Comparison of ENCODE assay signal across 8 cellular contexts in the genomic region with DNA sequence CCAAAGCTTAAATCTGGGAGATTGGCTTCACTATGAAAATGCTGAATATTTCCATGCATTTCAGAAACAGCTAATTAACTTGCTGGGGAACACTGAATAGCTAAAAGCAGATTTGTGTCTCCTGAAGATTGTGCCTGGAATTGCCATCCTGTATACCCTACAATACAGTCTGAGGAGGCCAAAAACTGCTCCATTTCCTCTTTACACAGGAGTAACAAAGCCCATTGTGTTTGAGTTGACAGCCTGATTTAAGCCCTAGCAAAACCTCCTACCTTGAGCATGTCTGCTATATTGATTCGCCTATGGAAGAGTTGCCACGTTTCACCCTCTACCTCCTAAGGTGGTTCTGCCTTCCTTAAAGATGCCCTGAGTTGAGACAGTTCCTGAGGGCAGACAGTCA. TPM values are rescaled to one million over a fixed set of nuclear protein-coding genes. Genes with fewer than 3 reads are reported as not detected.
A peak's percentile ranks its signal among the peaks of the same experiment; 100 is the strongest.
DNase-seq lines count a peak whose midpoint lies in the region; TF ChIP-seq lines count a peak whose summit lies in the region.

No MANE protein-coding gene starts in this region.

- no peaks in the 10 kb centered on the region for H3K9me3 Mint-ChIP-seq in activated naive CD4-positive, alpha-beta T cell treated with anti-CD3 and anti-CD28 coated beads, Interleukin-2, amount 50 U/mL, for 24 hours
- peaks cover 0 to 2% (median 0%) of the 10 kb centered on the region in 6 donors for H3K9me3 Mint-ChIP-seq in immature natural killer cell

- TF ChIP-seq EP300 in transverse colon (IDR thresholded peaks at IDR 0.05; ENCODE audit: low read depth): no peak

- peaks cover 44% of the 10 kb centered on the region for H3K27me3 Mint-ChIP-seq in activated naive CD4-positive, alpha-beta T cell treated with anti-CD3 and anti-CD28 coated beads, Interleukin-2, amount 50 U/mL, for 24 hours
- peaks cover 4 to 14% (median 7%) of the 10 kb centered on the region in 3 donors for H3K27me3 Mint-ChIP-seq in immature natural killer cell (ENCODE audit: low read depth in 3 of 3)

- no peak overlapping the region for H3K27ac Mint-ChIP-seq in activated naive CD4-positive, alpha-beta T cell treated with anti-CD3 and anti-CD28 coated beads, Interleukin-2, amount 50 U/mL, for 24 hours
- H3K27ac Mint-ChIP-seq in immature natural killer cell: peak overlapping the region; percentile 97 to 100 (median 98)

- TF ChIP-seq POLR2A in transverse colon (IDR thresholded peaks at IDR 0.05): no peak

- no peaks in the 10 kb centered on the region for H3K36me3 Mint-ChIP-seq in activated naive CD4-positive, alpha-beta T cell treated with anti-CD3 and anti-CD28 coated beads, Interleukin-2, amount 50 U/mL, for 24 hours
- no peaks in the 10 kb centered on the region for H3K36me3 Mint-ChIP-seq in immature natural killer cell

- intact Hi-C loops in transverse colon (cut with DNase I; ENCODE audit: low total_unique reads): no loop called here

- no peak for DNase-seq in activated naive CD4-positive, alpha-beta T cell treated with anti-CD3 and anti-CD28 coated beads, Interleukin-2, amount 50 U/mL, for 16 hours
- DNase-seq in SJSA1 (ENCODE audit: low read depth in 1 of 2, low spot score in 2 of 2) (no peak), immature natural killer cell (no peak), transverse colon (no peak), germinal center (ENCODE audit: low spot score) (no peak), activated gamma-delta T cell treated with Interleukin-2 at 50 U/mL for 16 hours (no peak), kidney glomerular epithelial cell (lab: John Stamatoyannopoulos, UW) (no peak)

- peaks cover 31% of the 10 kb centered on the region for H3K4me1 Mint-ChIP-seq in activated naive CD4-positive, alpha-beta T cell treated with anti-CD3 and anti-CD28 coated beads, Interleukin-2, amount 50 U/mL, for 24 hours
- H3K4me1 Mint-ChIP-seq in immature natural killer cell: peaks cover 22 to 34% of the 10 kb centered on the region in 2 donors

- peaks cover 26% of the 10 kb centered on the region for H3K4me1 ChIP-seq in SJSA1 (replicated peaks)
- peaks cover 6 to 42% (median 21%) of the 10 kb centered on the region in 4 donors for H3K4me1 ChIP-seq in transverse colon

- no peak for TF ChIP-seq CTCF in transverse colon (IDR thresholded peaks at IDR 0.05)

- H3K27me3 ChIP-seq in SJSA1 (replicated peaks): no peaks in the 10 kb centered on the region
- peaks cover 27% of the 10 kb centered on the region for H3K27me3 ChIP-seq in transverse colon

- H3K4me3 Mint-ChIP-seq in activated naive CD4-positive, alpha-beta T cell treated with anti-CD3 and anti-CD28 coated beads, Interleukin-2, amount 50 U/mL, for 24 hours: peak overlapping the region; percentile 93
- H3K4me3 Mint-ChIP-seq in immature natural killer cell: peak overlapping the region; percentile 99 to 100 (median 100)

- 92% methylated on average over 2 of the region's 2 CpGs; no CpG with 5 or more reads in 1 of the 2 donors for WGBS in transverse colon (ENCODE audit: low coverage in 1 of 2), 2 donors

- H3K36me3 ChIP-seq in SJSA1 (no peaks in the 10 kb centered on the region), transverse colon (no peaks in the 10 kb centered on the region)

- H3K9me3 ChIP-seq in SJSA1 (replicated peaks): no peaks in the 10 kb centered on the region
- no peaks in the 10 kb centered on the region for H3K9me3 ChIP-seq in transverse colon

- peak overlapping the region; percentile 50 for H3K4me3 ChIP-seq in SJSA1
- no peak overlapping the region for H3K4me3 ChIP-seq in transverse colon

- in situ Hi-C loops in transverse colon (cut with MboI; ENCODE audit: low pct_ligation_motif_present in 1 of 4, low pct_unique_long_range_greater_than_20kb in 1 of 4, low sequenced_read_pairs in 3 of 4): no loop called here

- H3K27ac ChIP-seq in SJSA1 (no peak overlapping the region), transverse colon (peak overlapping the region; percentile 88 to 95 (median 90))

RNA-seq across cellular contexts. Expression of gene PIK3R3, which starts 1.5 kb away (rescaled TPM):
- total RNA-seq in SJSA1 (2014; rRNA removed; shearing (Covaris generic)): 12.4 and 15.2 TPM in 2 replicates
- polyA plus RNA-seq in immature natural killer cell: 1 to 10 TPM; 1.6 to 7.7 (median 3.7) TPM
- total RNA-seq in transverse colon: 1 to 10 TPM; 3.0 to 5.9 (median 4.7) TPM

RNA-seq across cellular contexts. Expression of gene TSPAN1, which starts 40.9 kb away (rescaled TPM):
- not detected in 2 replicates for total RNA-seq in SJSA1 (2014; rRNA removed; shearing (Covaris generic))
- not detected for polyA plus RNA-seq in immature natural killer cell
- total RNA-seq in transverse colon: 1,000 to 10,000 TPM in 2 of 4 donors, 100 to 1,000 TPM in 2; 228 to 1,657 (median 1,038) TPM

RNA-seq across cellular contexts. Expression of gene P3R3URF, which starts 42.3 kb away (rescaled TPM):
- not detected in 2 replicates for total RNA-seq in SJSA1 (2014; rRNA removed; shearing (Covaris generic))
- not detected for polyA plus RNA-seq in immature natural killer cell
- not detected for total RNA-seq in transverse colon

Comparison
In these comparisons a context has a peak if more than half of its experiments do, and no peak if none do; other contexts are left out.
1. RNA of gene TSPAN1, which starts 40.9 kb away (total RNA-seq): 228 to 1,657 TPM in transverse colon; not detected in SJSA1; every median in the first group is over 100 times any median in the second.